12 cellular contexts compared by ENCODE assay signal in the genomic region with DNA sequence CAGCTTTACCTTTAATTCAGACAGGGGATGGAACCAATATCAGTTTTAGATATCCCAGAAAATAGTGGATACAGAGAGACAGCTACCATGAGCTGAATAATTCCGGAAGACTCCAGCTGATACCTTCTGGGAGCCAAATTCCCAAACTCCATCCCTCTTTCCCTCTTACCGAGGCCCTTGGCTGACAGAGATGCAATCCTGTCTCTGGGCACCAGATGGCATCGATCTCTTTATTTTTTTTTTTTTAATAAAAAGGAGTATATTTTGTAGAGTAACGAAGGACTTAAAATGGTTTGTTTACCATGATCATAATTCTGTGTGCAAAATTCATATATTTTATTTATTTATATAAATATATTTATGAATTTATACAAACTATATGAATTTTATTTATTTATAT. TPM values are rescaled to one million over a fixed set of nuclear protein-coding genes. Genes with fewer than 3 reads are reported as not detected.
DNase-seq lines count a peak whose midpoint lies in the region; ATAC-seq, FAIRE-seq and TF ChIP-seq lines count a peak whose summit lies in the region.
"Had no signal": no experiment of that assay in that cellular context is flagged by ENCODE, and none has a peak within 500 bp of the region (broad histone marks: within the 10 kb centered on the region; RNA-seq: fewer than 3 reads in every experiment).

No MANE protein-coding gene starts in this region.

- peak; percentile 15 for DNase-seq in A549 (ENCODE audit: low read depth in 1 of 2, low spot score in 1 of 2)
- peak; percentile 4 for DNase-seq in GM10266 (ENCODE audit: extremely low spot score)
- peak; percentile 13 to 49 for DNase-seq in SJCRH30
- peak; percentile 6 for DNase-seq in fibroblast of villous mesenchyme (ENCODE audit: low read depth)
- DNase-seq in activated naive CD8-positive, alpha-beta T cell treated with anti-CD3 and anti-CD28 coated beads for 36 hours: no peak
- no peak for DNase-seq in stimulated activated CD4-positive, alpha-beta T cell treated with anti-CD3 and anti-CD28 coated beads, Interleukin-4, amount 100 ng/mL, for 4 hours
- DNase-seq in substantia nigra (lab: John Stamatoyannopoulos, UW): no peak
- DNase-seq: GOT3, NCI-H187 treated with DMSO at 0.1 percent for 48 hours had no signal

- no peak for TF ChIP-seq POLR2A in A549 (IDR thresholded peaks at IDR 0.05; ENCODE audit: low read length)

- no peak overlapping the region for H3K4me2 ChIP-seq in A549

- POLR2A ChIA-PET in A549 (lab: Yijun Ruan, JAX): no interaction called here

- TF ChIP-seq RAD21 in A549 (conservative IDR thresholded peaks at IDR 0.05 in 1 of 2, IDR thresholded peaks at IDR 0.05 in 1 of 2): peak; percentile 16 to 30; a peak in 2 of 5 replicates

- ATAC-seq in A549 (peak in 1 of 2 experiments; percentile 63; a peak in 2 of 6 replicates), GM21737 (IDR thresholded peaks at IDR 0.05; ENCODE audit: unreplicated experiment) (no peak)

- no peak overlapping the region for H3K27ac ChIP-seq in A549
- no peak overlapping the region for H3K27ac ChIP-seq in SJCRH30
- no peak overlapping the region for H3K27ac ChIP-seq in substantia nigra (ENCODE audit: low read depth, low read length, poor library complexity, severe bottlenecking)
- H3K27ac ChIP-seq: epithelial cell of prostate, suprapubic skin had no signal

- no peak overlapping the region for H3K27ac Mint-ChIP-seq in activated naive CD8-positive, alpha-beta T cell treated with anti-CD3 and anti-CD28 coated beads for 36 hours

- no peak for TF ChIP-seq EP300 in A549 (IDR thresholded peaks at IDR 0.05)

- peak; percentile 97 for FAIRE-seq in A549 (lab: Jason Lieb, UNC)

- TF ChIP-seq CTCF in A549 (IDR thresholded peaks at IDR 0.05): peak; percentile 34; the same call in 2 of the 3 replicates
- TF ChIP-seq CTCF in GM10266 (IDR thresholded peaks at IDR 0.05; ENCODE audit: control insufficient read depth, insufficient read depth, low read depth, missing control alignments): no peak
- peak; percentile 47 for TF ChIP-seq CTCF in fibroblast of villous mesenchyme (IDR thresholded peaks at IDR 0.05; ENCODE audit: insufficient read depth, low read depth, low read length)

- no peaks in the 10 kb centered on the region for H3K27me3 Mint-ChIP-seq in activated naive CD8-positive, alpha-beta T cell treated with anti-CD3 and anti-CD28 coated beads for 36 hours

- H3K4me3 Mint-ChIP-seq in activated naive CD8-positive, alpha-beta T cell treated with anti-CD3 and anti-CD28 coated beads for 36 hours: no peak overlapping the region

- H3K4me1 Mint-ChIP-seq in activated naive CD8-positive, alpha-beta T cell treated with anti-CD3 and anti-CD28 coated beads for 36 hours: no peaks in the 10 kb centered on the region

- H3K4me1 ChIP-seq in A549: no peaks in the 10 kb centered on the region
- H3K4me1 ChIP-seq in SJCRH30: no peaks in the 10 kb centered on the region
- H3K4me1 ChIP-seq: suprapubic skin had no signal

- H3K27me3 ChIP-seq in SJCRH30: no peaks in the 10 kb centered on the region
- H3K27me3 ChIP-seq: suprapubic skin had no signal

- H3K9me3 Mint-ChIP-seq in activated naive CD8-positive, alpha-beta T cell treated with anti-CD3 and anti-CD28 coated beads for 36 hours: no peaks in the 10 kb centered on the region

- H3K9me3 ChIP-seq in A549: no peaks in the 10 kb centered on the region
- H3K9me3 ChIP-seq in SJCRH30 (replicated peaks): no peaks in the 10 kb centered on the region
- H3K9me3 ChIP-seq: suprapubic skin had no signal

- H3K4me3 ChIP-seq in A549: no peak overlapping the region
- H3K4me3 ChIP-seq in SJCRH30: no peak overlapping the region
- H3K4me3 ChIP-seq in fibroblast of villous mesenchyme (ENCODE audit: low read depth, low read length): no peak overlapping the region
- H3K4me3 ChIP-seq: suprapubic skin had no signal

- CTCF ChIA-PET in A549 (lab: Yijun Ruan, JAX): interaction anchor here (0.6 to 2.5 kb wide), 14 partner anchors 11 to 635 kb away, joined by 3 to 7 read pairs (median 4); no protein-coding TSS in a partner anchor

- WGBS in A549 (ENCODE audit: missing lambda C conversion rate): 6% methylated on average over 4 of the region's 4 CpGs

- H3K36me3 ChIP-seq in SJCRH30: no peaks in the 10 kb centered on the region
- H3K36me3 ChIP-seq: suprapubic skin had no signal

- no peaks in the 10 kb centered on the region for H3K36me3 Mint-ChIP-seq in activated naive CD8-positive, alpha-beta T cell treated with anti-CD3 and anti-CD28 coated beads for 36 hours

TF ChIP-seq in A549, 52 proteins besides CTCF, POLR2A, EP300 and RAD21:
- TF ChIP-seq SMC3 (IDR thresholded peaks at IDR 0.05) (0 out of 3 replicates have a peak, but pooled peaks have one; percentile 11), ATOH8 (CRISPR knock-in tag; IDR thresholded peaks at IDR 0.05; ENCODE audit: low read depth) (no peak)

RNA-seq across cellular contexts. Expression of gene RAB40A, which starts 31.0 kb away (rescaled TPM):
- 0.03 and 0.04 TPM in 2 replicates for polyA plus RNA-seq in A549 (2011; rRNA removed)
- polyA plus RNA-seq in A549 (2012; cell fraction: cytosol; rRNA removed): not detected in 2 replicates
- 0.06 and 0.17 TPM in 2 replicates for polyA plus RNA-seq in A549 (2012; cell fraction: nucleus; rRNA removed)
- polyA plus RNA-seq in A549 (2017; fragmentation: RNase III; extraction: RNeasy Plus Mini Kit Qiagen cat#74134 plus additional on column Dnase treatment): 0.08 TPM in 1 of 3 replicates, not detected in the others
- not detected in 2 replicates for polyA minus RNA-seq in A549 (2011; rRNA and poly(A)+ RNA removed)
- 0.04 TPM in 1 of 2 replicates, not detected in the other for total RNA-seq in SJCRH30 (2014; rRNA removed; shearing (Covaris generic))
- 0.32 and 0.43 TPM in 2 replicates for total RNA-seq in fibroblast of villous mesenchyme
- under 1 TPM; 0.14 to 0.20 TPM for total RNA-seq in activated naive CD8-positive, alpha-beta T cell treated with anti-CD3 and anti-CD28 coated beads for 36 hours

Comparison
In these comparisons a context has a peak if more than half of its experiments do, and no peak if none do; other contexts are left out.
1. DNase-seq: peak in A549 (2 of 2), GM10266 (single experiment), SJCRH30 (2 of 2) and fibroblast of villous mesenchyme (single experiment); none in activated naive CD8-positive, alpha-beta T cell treated with anti-CD3 and anti-CD28 coated beads for 36 hours (single experiment), stimulated activated CD4-positive, alpha-beta T cell treated with anti-CD3 and anti-CD28 coated beads, Interleukin-4, amount 100 ng/mL, for 4 hours (0 of 2) and substantia nigra (0 of 49).